In genomic region chr20:53124075-53124532, GRCh38 we compare ENCODE assay signal across 22 cellular contexts.
DNase-seq lines count a peak whose midpoint lies in the region; ATAC-seq, FAIRE-seq and TF ChIP-seq lines count a peak whose summit lies in the region.
"Had no signal": no experiment of that assay in that cellular context is flagged by ENCODE, and none has a peak within 500 bp of the region (broad histone marks: within the 10 kb centered on the region; RNA-seq: fewer than 3 reads in every experiment).

No MANE protein-coding gene starts in this region.

- CTCF ChIA-PET in HepG2 (lab: Yijun Ruan, JAX; ENCODE audit: low intra/inter-chr PET ratio, low total read pairs): no interaction called here

- DNase-seq in right lobe of liver: no peak
- no peak for DNase-seq in HepG2 (ENCODE audit: low spot score)
- DNase-seq in Right ventricle myocardium superior: peak; percentile 56
- peak; percentile 49 to 61 for DNase-seq in psoas muscle
- no peak for DNase-seq in esophagus muscularis mucosa (ENCODE audit: extremely low spot score)
- no peak for DNase-seq in NCI-H510A (lab: John Stamatoyannopoulos, UW)
- DNase-seq in ecto neural progenitor cell (ENCODE audit: low spot score): no peak
- DNase-seq in kidney glomerular epithelial cell (lab: John Stamatoyannopoulos, UW): no peak
- DNase-seq: activated CD4-positive, alpha-beta T cell treated with anti-CD3 and anti-CD28 coated beads, Interleukin-2, amount 10 ng/mL, durations not matched to agents 24 days and 14 days; activated CD8-positive, alpha-beta memory T cell treated with anti-CD3 and anti-CD28 coated beads, Interleukin-2, amount 10 ng/mL, durations not matched to agents 7 days and 5 days; colonic mucosa; endodermal cell; left lung; NCI-H1105 treated with DMSO at 0.1 percent for 48 hours; NCI-H2029 treated with DMSO at 0.1 percent for 48 hours; nephron progenitor cell; Peyer's patch; stimulated activated CD4-positive, alpha-beta T cell treated with anti-CD3 and anti-CD28 coated beads, Interleukin-4, amount 100 ng/mL, for 24 hours; stimulated activated naive CD4-positive, alpha-beta T cell treated with Interleukin-2 at 50 U/mL for 16 hours; T-helper 17 cell had no signal

- TF ChIP-seq EP300 in HepG2 (IDR thresholded peaks at IDR 0.05; ENCODE audit: low read depth in 2 of 2, low read length in 2 of 2): no peak
- no peak for TF ChIP-seq EP300 in HepG2 (CRISPR knock-in tag; IDR thresholded peaks at IDR 0.05; ENCODE audit: borderline replicate concordance)
- no peak for TF ChIP-seq EP300 in esophagus muscularis mucosa (IDR thresholded peaks at IDR 0.05)

- intact Hi-C loops in right lobe of liver (cut with DNase I): no loop called here
- intact Hi-C loops in HepG2 (cut with micrococcal nuclease; ENCODE audit: unreplicated experiment): no loop called here
- intact Hi-C loops in Right ventricle myocardium superior (cut with DNase I): no loop called here
- intact Hi-C loops in psoas muscle (cut with DNase I): no loop called here
- intact Hi-C loops in esophagus muscularis mucosa (cut with DNase I): no loop called here

- H3K79me2 ChIP-seq in HepG2 (ENCODE audit: insufficient read depth, low read length): no peaks in the 10 kb centered on the region

- TF ChIP-seq CTCF in right lobe of liver (IDR thresholded peaks at IDR 0.05): no peak
- TF ChIP-seq CTCF in HepG2 (CRISPR knock-in tag; IDR thresholded peaks at IDR 0.05): no peak
- TF ChIP-seq CTCF in psoas muscle (IDR thresholded peaks at IDR 0.05): no peak
- no peak for TF ChIP-seq CTCF in esophagus muscularis mucosa (IDR thresholded peaks at IDR 0.05)

- no peak for FAIRE-seq in HepG2 (lab: Jason Lieb, UNC)

- H3K27me3 ChIP-seq in right lobe of liver (no peaks in the 10 kb centered on the region), HepG2 (ENCODE audit: control insufficient read depth in 1 of 2, insufficient read depth in 2 of 2, low read length in 2 of 2) (no peaks in the 10 kb centered on the region), psoas muscle (ENCODE audit: insufficient read depth in 3 of 3, low read length in 2 of 3) (peaks cover 0 to 2% (median 0%) of the 10 kb centered on the region in 3 donors), esophagus muscularis mucosa (no peaks in the 10 kb centered on the region)
- H3K27me3 ChIP-seq: BLaER1 treated with 17β-estradiol and CSF1 and Interleukin-3, amounts not matched to agents 10 nM and 100 nM; colonic mucosa; left lung; Peyer's patch; SJSA1 had no signal

- H2AFZ ChIP-seq in HepG2 (ENCODE audit: low read length): no peak overlapping the region

- H3K27ac ChIP-seq in right lobe of liver: no peak overlapping the region
- H3K27ac ChIP-seq in HepG2 (ENCODE audit: extremely low read length, insufficient read depth, low read length): no peak overlapping the region
- H3K27ac ChIP-seq in psoas muscle: no peak overlapping the region
- H3K27ac ChIP-seq in esophagus muscularis mucosa (replicated peaks in 1 of 4): no peak overlapping the region
- H3K27ac ChIP-seq: BLaER1 treated with 17β-estradiol and CSF1 and Interleukin-3, amounts not matched to agents 10 nM and 100 nM; colonic mucosa; left lung; Peyer's patch; SJSA1 had no signal

- no peaks in the 10 kb centered on the region for H4K20me1 ChIP-seq in HepG2 (ENCODE audit: insufficient read depth, low read length)
- H4K20me1 ChIP-seq: BLaER1 treated with 17β-estradiol and CSF1 and Interleukin-3, amounts not matched to agents 10 nM and 100 nM had no signal

- TF ChIP-seq RAD21 in HepG2 (CRISPR knock-in tag; IDR thresholded peaks at IDR 0.05): no peak

- 61% methylated on average over 2 of the region's 2 CpGs for WGBS in right lobe of liver (ENCODE audit: insufficient coverage, low coverage, low lambda C conversion rate, missing lambda C conversion rate)
- 55% methylated on average over 2 of the region's 2 CpGs for WGBS in HepG2 (ENCODE audit: low lambda C conversion rate)
- 68 to 75% (median 71%) methylated on average over 2 of the region's 2 CpGs for WGBS in psoas muscle, 3 donors
- WGBS in esophagus muscularis mucosa: 78% methylated on average over 2 of the region's 2 CpGs

- no peak overlapping the region for H3K9ac ChIP-seq in HepG2 (ENCODE audit: insufficient read depth, low read depth, low read length)
- H3K9ac ChIP-seq: BLaER1 treated with 17β-estradiol and CSF1 and Interleukin-3, amounts not matched to agents 10 nM and 100 nM had no signal

- in situ Hi-C loops in HepG2 (cut with HindIII; ENCODE audit: extremely low pct_ligation_motif_present, low pct_unique_long_range_greater_than_20kb): no loop called here

- H3K4me2 ChIP-seq in HepG2 (ENCODE audit: low read depth, low read length): no peak overlapping the region
- H3K4me2 ChIP-seq: BLaER1 treated with 17β-estradiol and CSF1 and Interleukin-3, amounts not matched to agents 10 nM and 100 nM had no signal

- H3K9me3 ChIP-seq in right lobe of liver: no peaks in the 10 kb centered on the region
- H3K9me3 ChIP-seq in HepG2 (ENCODE audit: low read length): no peaks in the 10 kb centered on the region
- H3K9me3 ChIP-seq in psoas muscle: no peaks in the 10 kb centered on the region
- H3K9me3 ChIP-seq in esophagus muscularis mucosa: no peaks in the 10 kb centered on the region
- H3K9me3 ChIP-seq: BLaER1 treated with 17β-estradiol and CSF1 and Interleukin-3, amounts not matched to agents 10 nM and 100 nM; colonic mucosa; left lung; Peyer's patch; SJSA1 had no signal

- ATAC-seq in right lobe of liver (peak in 3 of 4 donors; percentile 43 to 60 (median 47)), HepG2 (no peak), Right ventricle myocardium superior (ENCODE audit: poor library complexity) (peak; percentile 95), psoas muscle (peak; percentile 39 to 80 (median 66))
- ATAC-seq: activated CD8-positive, alpha-beta memory T cell treated with anti-CD3 and anti-CD28 coated beads, Interleukin-2, amount 10 ng/mL, durations not matched to agents 7 days and 5 days; left lung; T-helper 17 cell had no signal

- POLR2A ChIA-PET in HepG2 (lab: Yijun Ruan, JAX): no interaction called here

- no peaks in the 10 kb centered on the region for H3K4me1 ChIP-seq in right lobe of liver
- H3K4me1 ChIP-seq in HepG2 (ENCODE audit: insufficient read depth, low read length): no peaks in the 10 kb centered on the region
- no peaks in the 10 kb centered on the region for H3K4me1 ChIP-seq in psoas muscle
- H3K4me1 ChIP-seq in esophagus muscularis mucosa: no peaks in the 10 kb centered on the region
- H3K4me1 ChIP-seq: colonic mucosa, left lung, Peyer's patch, SJSA1 had no signal

- TF ChIP-seq POLR2A in right lobe of liver (IDR thresholded peaks at IDR 0.05) (no peak), HepG2 (IDR thresholded peaks at IDR 0.05; ENCODE audit: insufficient read depth in 1 of 2, low read depth in 2 of 2, low read length in 2 of 2) (no peak), esophagus muscularis mucosa (IDR thresholded peaks at IDR 0.05; ENCODE audit: low read depth) (no peak)

- H3K4me3 ChIP-seq in right lobe of liver (no peak overlapping the region), HepG2 (replicated peaks in 1 of 3; ENCODE audit: insufficient read depth in 1 of 3, low read depth in 2 of 3, low read length in 3 of 3) (no peak overlapping the region), psoas muscle (no peak overlapping the region), esophagus muscularis mucosa (no peak overlapping the region)
- H3K4me3 ChIP-seq: BLaER1 treated with 17β-estradiol and CSF1 and Interleukin-3, amounts not matched to agents 10 nM and 100 nM; colonic mucosa; left lung; Peyer's patch; SJSA1 had no signal

- H3K36me3 ChIP-seq in right lobe of liver (no peaks in the 10 kb centered on the region), HepG2 (replicated peaks in 1 of 2; ENCODE audit: control insufficient read depth in 1 of 2, insufficient read depth in 2 of 2, low read length in 2 of 2) (no peaks in the 10 kb centered on the region), psoas muscle (ENCODE audit: insufficient read depth in 1 of 2, low read depth in 1 of 2) (no peaks in the 10 kb centered on the region), esophagus muscularis mucosa (no peaks in the 10 kb centered on the region)
- H3K36me3 ChIP-seq: BLaER1 treated with 17β-estradiol and CSF1 and Interleukin-3, amounts not matched to agents 10 nM and 100 nM; colonic mucosa; left lung; Peyer's patch; SJSA1 had no signal

- no TSS peak for BruUV-seq in HepG2 (replicated peaks; lab: Mats Ljungman, UMichigan)

TF ChIP-seq in HepG2, 621 proteins besides CTCF, POLR2A, EP300 and RAD21 (continues in another document):
- no peak for TF ChIP-seq RNF2 (conservative IDR thresholded peaks at IDR 0.05; ENCODE audit: low read depth)
- no peak for TF ChIP-seq ZNF770 (CRISPR knock-in tag; IDR thresholded peaks at IDR 0.05)
- no peak for TF ChIP-seq POGK (CRISPR knock-in tag; conservative IDR thresholded peaks at IDR 0.05)
- no peak for TF ChIP-seq KMT2B (CRISPR knock-in tag; IDR thresholded peaks at IDR 0.05)
- TF ChIP-seq NFATC3 (CRISPR knock-in tag; IDR thresholded peaks at IDR 0.05): no peak
- no peak for TF ChIP-seq ZNF205 (CRISPR knock-in tag; IDR thresholded peaks at IDR 0.05)
- no peak for TF ChIP-seq NCOA5 (CRISPR knock-in tag; IDR thresholded peaks at IDR 0.05)

Comparison
In these comparisons a context has a peak if more than half of its experiments do, and no peak if none do; other contexts are left out.
1. DNase-seq: peak in Right ventricle myocardium superior (single experiment) and psoas muscle (2 of 2); none in right lobe of liver (0 of 3), HepG2 (single experiment), esophagus muscularis mucosa (single experiment), NCI-H510A (single experiment), ecto neural progenitor cell (single experiment) and kidney glomerular epithelial cell (single experiment).